ENCODE assay signal across 26 cellular contexts in the genomic region with DNA sequence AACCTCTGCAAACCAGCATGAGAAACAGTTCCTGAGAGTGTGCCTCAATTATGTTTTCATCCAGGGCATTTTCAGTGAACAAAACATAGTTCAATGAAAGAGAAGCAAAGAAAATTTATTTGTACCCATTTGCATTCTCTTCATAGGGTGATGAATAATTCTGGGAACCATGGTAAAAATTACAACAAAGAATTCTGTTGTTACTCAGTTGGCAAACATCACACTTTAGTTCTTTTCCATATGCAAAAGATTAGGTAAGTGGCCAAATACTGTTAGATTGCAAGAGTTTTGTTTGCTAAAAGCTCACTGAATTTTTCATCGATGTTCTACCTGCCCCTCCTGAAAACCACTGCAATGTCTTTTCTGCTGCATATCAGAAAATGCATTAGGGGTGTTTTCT.
DNase-seq lines count a peak whose midpoint lies in the region; ATAC-seq, FAIRE-seq and TF ChIP-seq lines count a peak whose summit lies in the region.
"Had no signal": no experiment of that assay in that cellular context is flagged by ENCODE, and none has a peak within 500 bp of the region (broad histone marks: within the 10 kb centered on the region; RNA-seq: fewer than 3 reads in every experiment).

No MANE protein-coding gene starts in this region.

- H2BK5ac ChIP-seq in mesendoderm (ENCODE audit: low read length): no peak overlapping the region

- no peak overlapping the region for H4K5ac ChIP-seq in mesendoderm (ENCODE audit: low read length)

- H3K4me3 ChIP-seq in AG10803 (ENCODE audit: low read length) (no peak overlapping the region), OCI-LY7 (ENCODE audit: low read depth, low read length, poor library complexity, severe bottlenecking) (no peak overlapping the region), fibroblast of lung (replicated peaks in 1 of 4; ENCODE audit: control extremely low read depth in 1 of 4, insufficient read depth in 1 of 4, low read depth in 3 of 4, low read length in 4 of 4) (no peak overlapping the region), mesendoderm (ENCODE audit: low read length) (no peak overlapping the region)
- H3K4me3 ChIP-seq: BLaER1, GM23338, HAP-1, K562, SJCRH30 had no signal

- TF ChIP-seq POLR2A in H54 (IDR thresholded peaks at IDR 0.05; ENCODE audit: low read depth, low read length): no peak

- H3K4me1 ChIP-seq in OCI-LY7 (ENCODE audit: insufficient read depth, low read length, poor library complexity, severe bottlenecking) (peaks cover 54% of the 10 kb centered on the region), fibroblast of lung (ENCODE audit: control insufficient read depth, extremely low read depth, insufficient read depth, low read length) (peaks cover 5% of the 10 kb centered on the region), mesendoderm (ENCODE audit: control insufficient read depth, low read depth, low read length) (no peaks in the 10 kb centered on the region)
- H3K4me1 ChIP-seq: HAP-1, SJCRH30 had no signal

- intact Hi-C loops in OCI-LY7 (cut with micrococcal nuclease; ENCODE audit: unreplicated experiment): no loop called here

- H3K56ac ChIP-seq in mesendoderm (ENCODE audit: low read length): no peak overlapping the region

- H3K36me3 ChIP-seq in OCI-LY7 (ENCODE audit: insufficient read depth, low read length): no peaks in the 10 kb centered on the region
- no peaks in the 10 kb centered on the region for H3K36me3 ChIP-seq in fibroblast of lung (ENCODE audit: control insufficient read depth, insufficient read depth, low read length)
- H3K36me3 ChIP-seq in mesendoderm (ENCODE audit: control insufficient read depth, insufficient read depth, low read length): no peaks in the 10 kb centered on the region
- H3K36me3 ChIP-seq: BLaER1, HAP-1, SJCRH30 had no signal

- H3K18ac ChIP-seq in mesendoderm (ENCODE audit: low read length): no peak overlapping the region

- no peak overlapping the region for H2BK15ac ChIP-seq in mesendoderm (replicated peaks; ENCODE audit: low read depth)

- no peak overlapping the region for H2AK5ac ChIP-seq in mesendoderm (ENCODE audit: low read length)

- H3K79me1 ChIP-seq in mesendoderm (ENCODE audit: low read length): no peaks in the 10 kb centered on the region

- H3K27me3 ChIP-seq in fibroblast of lung (ENCODE audit: control insufficient read depth, insufficient read depth, low read length) (no peaks in the 10 kb centered on the region), mesendoderm (ENCODE audit: insufficient read depth, low read length, poor library complexity) (no peaks in the 10 kb centered on the region)
- H3K27me3 ChIP-seq: BLaER1, SJCRH30 had no signal

- WGBS in mesendoderm (ENCODE audit: extremely low coverage, insufficient coverage, low lambda C conversion rate): no CpG with 5 or more reads among the region's 1 CpG

- H3K79me2 ChIP-seq in OCI-LY7 (ENCODE audit: insufficient read depth, low read depth, low read length) (no peaks in the 10 kb centered on the region), fibroblast of lung (ENCODE audit: control insufficient read depth, insufficient read depth, low read length) (no peaks in the 10 kb centered on the region), mesendoderm (ENCODE audit: control insufficient read depth, insufficient read depth, low read length) (no peaks in the 10 kb centered on the region)

- no peak overlapping the region for H3K4me2 ChIP-seq in OCI-LY7 (ENCODE audit: low read length)
- no peak overlapping the region for H3K4me2 ChIP-seq in fibroblast of lung (ENCODE audit: extremely low read depth, insufficient read depth, low read length)
- H3K4me2 ChIP-seq in mesendoderm (ENCODE audit: low read length): no peak overlapping the region
- H3K4me2 ChIP-seq: GM23338 had no signal

- no peak overlapping the region for H3K9ac ChIP-seq in fibroblast of lung (ENCODE audit: insufficient read depth, low read length)
- no peak overlapping the region for H3K9ac ChIP-seq in mesendoderm (ENCODE audit: low read length)
- H3K9ac ChIP-seq: BLaER1 had no signal

- peak overlapping the region; percentile 76 for H4K8ac ChIP-seq in mesendoderm (ENCODE audit: low read depth, low read length)

- no peak overlapping the region for H3K23ac ChIP-seq in mesendoderm (ENCODE audit: low read length)

- CTCF ChIA-PET in OCI-LY7 (lab: Charles Lee; ENCODE audit: unreplicated experiment): no interaction called here

- H3K9me2 ChIP-seq in OCI-LY7 (ENCODE audit: insufficient read depth, low read length): no peaks in the 10 kb centered on the region

- BruUV-seq in OCI-LY7 (replicated peaks; lab: Mats Ljungman, UMichigan): no TSS peak

- FAIRE-seq in H54 (lab: Jason Lieb, UNC): no peak
- FAIRE-seq: G401.6, HepG2, K562 had no signal

- ATAC-seq in HG03439 (IDR thresholded peaks at IDR 0.05; ENCODE audit: unreplicated experiment) (no peak), HG03460 (IDR thresholded peaks at IDR 0.05; ENCODE audit: unreplicated experiment) (no peak)
- ATAC-seq: GM23338, HepG2, K562, PC-3 had no signal

- H2AFZ ChIP-seq in OCI-LY7 (ENCODE audit: low read length) (peak overlapping the region; percentile 4; the same call in 1 of the 2 replicates), fibroblast of lung (ENCODE audit: low read length) (no peak overlapping the region)
- H2AFZ ChIP-seq: GM23338 had no signal

- TF ChIP-seq CTCF in AG10803 (conservative IDR thresholded peaks at IDR 0.05; ENCODE audit: low read length) (no peak), OCI-LY7 (conservative IDR thresholded peaks at IDR 0.05; ENCODE audit: low read length) (no peak), fibroblast of lung (conservative IDR thresholded peaks at IDR 0.05 in 1 of 2, IDR thresholded peaks at IDR 0.05 in 1 of 2; ENCODE audit: low read depth in 1 of 2, low read length in 2 of 2) (no peak)

- H3K4ac ChIP-seq in mesendoderm (ENCODE audit: low read depth, low read length): no peak overlapping the region

- no peak overlapping the region for H2BK120ac ChIP-seq in mesendoderm (ENCODE audit: low read depth, low read length)

- H4K20me1 ChIP-seq in OCI-LY7 (ENCODE audit: insufficient read depth, low read length) (no peaks in the 10 kb centered on the region), fibroblast of lung (ENCODE audit: control insufficient read depth, extremely low read depth, insufficient read depth, low read length) (no peaks in the 10 kb centered on the region)
- H4K20me1 ChIP-seq: BLaER1 had no signal

- POLR2A ChIA-PET in OCI-LY7 (lab: Charles Lee): no interaction called here

- peak; percentile 54 for DNase-seq in AG10803 (ENCODE audit: low read depth)
- DNase-seq in OCI-LY7 (ENCODE audit: low spot score): no peak
- no peak for DNase-seq in fibroblast of lung (ENCODE audit: low read depth in 2 of 2)
- DNase-seq in mesendoderm: no peak
- DNase-seq in COR-L47 (lab: John Stamatoyannopoulos, UW): no peak
- no peak for DNase-seq in H54 (ENCODE audit: insufficient read length, low spot score)
- DNase-seq: 8988T; ACHN; CD4-positive, CD25-positive, alpha-beta regulatory T cell; MV-4-11; NCI-H1105 treated with DMSO at 0.1 percent for 48 hours; NCI-H146; NCI-H1930; NCI-H2107; NCI-H524; NCI-H774; PC-3; SJCRH30 had no signal

- H3K27ac ChIP-seq in OCI-LY7 (ENCODE audit: low read depth, low read length, poor library complexity, severe bottlenecking): no peak overlapping the region
- H3K27ac ChIP-seq in fibroblast of lung (ENCODE audit: insufficient read depth, low read length): peak overlapping the region; percentile 78
- no peak overlapping the region for H3K27ac ChIP-seq in mesendoderm (ENCODE audit: low read depth, low read length)
- H3K27ac ChIP-seq: BLaER1, SJCRH30 had no signal

- no peaks in the 10 kb centered on the region for H3K9me3 ChIP-seq in OCI-LY7 (ENCODE audit: low read length)
- H3K9me3 ChIP-seq in fibroblast of lung (ENCODE audit: control insufficient read depth, insufficient read depth, low read depth, low read length): no peaks in the 10 kb centered on the region
- H3K9me3 ChIP-seq: BLaER1, HAP-1, SJCRH30 had no signal
